1 cellular context compared by ENCODE assay signal in the genomic region with DNA sequence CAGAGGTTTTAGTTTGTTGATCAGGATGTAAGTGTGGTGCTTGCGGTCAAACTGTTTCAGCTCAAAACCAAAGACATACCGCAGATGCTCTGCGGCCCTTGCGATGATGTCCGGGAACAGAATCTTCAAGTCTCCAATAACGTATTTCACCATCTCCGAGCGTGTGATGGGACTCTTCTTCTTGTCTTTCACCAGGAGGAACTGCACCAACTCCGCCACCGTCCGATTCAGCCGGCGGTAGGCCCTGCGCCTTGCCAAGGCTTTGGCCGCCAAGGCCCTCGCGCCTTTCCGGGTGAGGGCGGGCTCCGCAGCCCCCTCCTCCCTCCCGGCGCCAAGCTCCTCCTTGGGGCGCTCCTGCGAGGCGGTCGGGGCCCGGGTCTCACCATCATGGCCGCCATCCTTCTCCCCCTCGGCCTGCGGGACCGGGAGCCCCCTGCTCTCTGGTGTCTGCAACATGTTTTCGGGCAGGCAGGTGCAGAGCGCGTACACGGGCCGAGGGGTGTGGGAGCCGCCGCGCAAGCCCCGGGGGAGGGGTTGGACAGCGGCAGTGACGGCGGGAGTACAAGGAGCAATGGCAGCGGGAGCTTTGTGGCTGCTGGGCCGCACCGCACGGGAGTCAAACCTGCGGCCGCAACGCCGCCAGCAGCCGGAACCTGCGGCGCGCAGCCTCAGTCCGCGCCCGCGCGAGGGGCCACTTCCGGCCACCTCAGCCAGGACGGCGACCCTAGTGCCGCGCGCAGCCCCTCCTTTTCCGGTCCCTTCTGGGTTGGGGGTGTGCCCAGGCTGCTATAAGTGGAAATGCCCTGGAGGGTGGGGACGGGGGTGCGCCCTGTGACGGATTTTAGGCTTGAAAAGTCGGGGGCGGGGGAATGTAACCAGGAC.
TF ChIP-seq lines count a peak whose summit lies in the region.

A gene with protein sequence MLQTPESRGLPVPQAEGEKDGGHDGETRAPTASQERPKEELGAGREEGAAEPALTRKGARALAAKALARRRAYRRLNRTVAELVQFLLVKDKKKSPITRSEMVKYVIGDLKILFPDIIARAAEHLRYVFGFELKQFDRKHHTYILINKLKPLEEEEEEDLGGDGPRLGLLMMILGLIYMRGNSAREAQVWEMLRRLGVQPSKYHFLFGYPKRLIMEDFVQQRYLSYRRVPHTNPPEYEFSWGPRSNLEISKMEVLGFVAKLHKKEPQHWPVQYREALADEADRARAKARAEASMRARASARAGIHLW (minus strand): TSS at position 699 of the 882 bp plus-strand sequence. CDS start 243 bp downstream, at position 456.

TF ChIP-seq in HepG2, 621 proteins besides CTCF, POLR2A, EP300 and RAD21 (continued from another document and continues in another):
- TF ChIP-seq, protein P1, sequence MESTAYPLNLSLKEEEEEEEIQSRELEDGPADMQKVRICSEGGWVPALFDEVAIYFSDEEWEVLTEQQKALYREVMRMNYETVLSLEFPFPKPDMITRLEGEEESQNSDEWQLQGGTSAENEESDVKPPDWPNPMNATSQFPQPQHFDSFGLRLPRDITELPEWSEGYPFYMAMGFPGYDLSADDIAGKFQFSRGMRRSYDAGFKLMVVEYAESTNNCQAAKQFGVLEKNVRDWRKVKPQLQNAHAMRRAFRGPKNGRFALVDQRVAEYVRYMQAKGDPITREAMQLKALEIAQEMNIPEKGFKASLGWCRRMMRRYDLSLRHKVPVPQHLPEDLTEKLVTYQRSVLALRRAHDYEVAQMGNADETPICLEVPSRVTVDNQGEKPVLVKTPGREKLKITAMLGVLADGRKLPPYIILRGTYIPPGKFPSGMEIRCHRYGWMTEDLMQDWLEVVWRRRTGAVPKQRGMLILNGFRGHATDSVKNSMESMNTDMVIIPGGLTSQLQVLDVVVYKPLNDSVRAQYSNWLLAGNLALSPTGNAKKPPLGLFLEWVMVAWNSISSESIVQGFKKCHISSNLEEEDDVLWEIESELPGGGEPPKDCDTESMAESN (CRISPR knock-in tag; conservative IDR thresholded peaks at IDR 0.05): peak; percentile 85
- TF ChIP-seq, protein P2, sequence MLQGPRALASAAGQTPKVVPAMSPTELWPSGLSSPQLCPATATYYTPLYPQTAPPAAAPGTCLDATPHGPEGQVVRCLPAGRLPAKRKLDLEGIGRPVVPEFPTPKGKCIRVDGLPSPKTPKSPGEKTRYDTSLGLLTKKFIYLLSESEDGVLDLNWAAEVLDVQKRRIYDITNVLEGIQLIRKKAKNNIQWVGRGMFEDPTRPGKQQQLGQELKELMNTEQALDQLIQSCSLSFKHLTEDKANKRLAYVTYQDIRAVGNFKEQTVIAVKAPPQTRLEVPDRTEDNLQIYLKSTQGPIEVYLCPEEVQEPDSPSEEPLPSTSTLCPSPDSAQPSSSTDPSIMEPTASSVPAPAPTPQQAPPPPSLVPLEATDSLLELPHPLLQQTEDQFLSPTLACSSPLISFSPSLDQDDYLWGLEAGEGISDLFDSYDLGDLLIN (CRISPR knock-in tag; IDR thresholded peaks at IDR 0.05; ENCODE audit: borderline replicate concordance): no peak
- TF ChIP-seq KLF12 (CRISPR knock-in tag; IDR thresholded peaks at IDR 0.05; ENCODE audit: borderline replicate concordance) (no peak), JARID2 (CRISPR knock-in tag; IDR thresholded peaks at IDR 0.05; ENCODE audit: insufficient replicate concordance) (no peak), ZNF724P (CRISPR knock-in tag; IDR thresholded peaks at IDR 0.05; ENCODE audit: borderline replicate concordance) (peak; percentile 73; the same call in 1 of the 2 replicates), CHCHD3 (CRISPR knock-in tag; IDR thresholded peaks at IDR 0.05) (no peak), ZNF605 (CRISPR knock-in tag; IDR thresholded peaks at IDR 0.05) (peak; percentile 85), POGZ (CRISPR knock-in tag; IDR thresholded peaks at IDR 0.05) (peak; percentile 54), NCOA2 (CRISPR knock-in tag; IDR thresholded peaks at IDR 0.05) (peak; percentile 41), KAT8 (CRISPR knock-in tag; IDR thresholded peaks at IDR 0.05) (peak; percentile 84), POLR2G (IDR thresholded peaks at IDR 0.05; ENCODE audit: low read depth, low read length) (peak; percentile 94), ZNF792 (CRISPR knock-in tag; IDR thresholded peaks at IDR 0.05) (0 out of 2 replicates have a peak, but pooled peaks have one; percentile 7), RNF2 (conservative IDR thresholded peaks at IDR 0.05; ENCODE audit: low read depth) (0 out of 2 replicates have a peak, but pooled peaks have one; percentile 73), ZNF629 (CRISPR knock-in tag; conservative IDR thresholded peaks at IDR 0.05) (peak; percentile 26; the same call in 1 of the 2 replicates), JUNB (CRISPR knock-in tag; IDR thresholded peaks at IDR 0.05; ENCODE audit: borderline replicate concordance) (no peak), ZFP41 (CRISPR knock-in tag; IDR thresholded peaks at IDR 0.05; ENCODE audit: borderline replicate concordance) (peak; percentile 81; the same call in 1 of the 2 replicates), MZF1 (CRISPR knock-in tag; IDR thresholded peaks at IDR 0.05; ENCODE audit: borderline replicate concordance) (no peak), ZNF772 (CRISPR knock-in tag; IDR thresholded peaks at IDR 0.05) (peak; percentile 87; the same call in 1 of the 2 replicates), ZSCAN31 (CRISPR knock-in tag; IDR thresholded peaks at IDR 0.05; ENCODE audit: low read depth) (peak; percentile 91), ZNF367 (CRISPR knock-in tag; IDR thresholded peaks at IDR 0.05; ENCODE audit: borderline replicate concordance) (no peak), ARNT2 (CRISPR knock-in tag; IDR thresholded peaks at IDR 0.05; ENCODE audit: low read depth) (peak; percentile 92), RBM39 (IDR thresholded peaks at IDR 0.05; ENCODE audit: low read depth, low read length, poor library complexity, severe bottlenecking) (peak; percentile 82), STAG1 (CRISPR knock-in tag; IDR thresholded peaks at IDR 0.05) (no peak), REPIN1 (CRISPR knock-in tag; IDR thresholded peaks at IDR 0.05; ENCODE audit: borderline replicate concordance, low read depth) (peak; percentile 89; the same call in 1 of the 2 replicates), ZNF230 (CRISPR knock-in tag; IDR thresholded peaks at IDR 0.05) (peak; percentile 76; the same call in 1 of the 2 replicates), HOXD1 (CRISPR knock-in tag; IDR thresholded peaks at IDR 0.05) (peak; percentile 65), ETV6 (CRISPR knock-in tag; conservative IDR thresholded peaks at IDR 0.05) (0 out of 2 replicates have a peak, but pooled peaks have one; percentile 60), CHD2 (IDR thresholded peaks at IDR 0.05; ENCODE audit: low read depth, low read length) (no peak), ZSCAN22 (CRISPR knock-in tag; IDR thresholded peaks at IDR 0.05) (no peak)
- TF ChIP-seq, protein P3, sequence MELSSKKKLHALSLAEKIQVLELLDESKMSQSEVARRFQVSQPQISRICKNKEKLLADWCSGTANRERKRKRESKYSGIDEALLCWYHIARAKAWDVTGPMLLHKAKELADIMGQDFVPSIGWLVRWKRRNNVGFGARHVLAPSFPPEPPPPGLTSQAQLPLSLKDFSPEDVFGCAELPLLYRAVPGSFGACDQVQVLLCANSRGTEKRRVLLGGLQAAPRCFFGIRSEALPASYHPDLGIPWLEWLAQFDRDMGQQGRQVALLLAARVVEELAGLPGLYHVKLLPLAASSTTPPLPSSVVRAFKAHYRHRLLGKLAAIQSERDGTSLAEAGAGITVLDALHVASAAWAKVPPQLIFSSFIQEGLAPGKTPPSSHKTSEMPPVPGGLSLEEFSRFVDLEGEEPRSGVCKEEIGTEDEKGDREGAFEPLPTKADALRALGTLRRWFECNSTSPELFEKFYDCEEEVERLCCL (CRISPR knock-in tag; IDR thresholded peaks at IDR 0.05; ENCODE audit: borderline replicate concordance): 0 out of 2 replicates have a peak, but pooled peaks have one; percentile 12
- TF ChIP-seq, protein P4, sequence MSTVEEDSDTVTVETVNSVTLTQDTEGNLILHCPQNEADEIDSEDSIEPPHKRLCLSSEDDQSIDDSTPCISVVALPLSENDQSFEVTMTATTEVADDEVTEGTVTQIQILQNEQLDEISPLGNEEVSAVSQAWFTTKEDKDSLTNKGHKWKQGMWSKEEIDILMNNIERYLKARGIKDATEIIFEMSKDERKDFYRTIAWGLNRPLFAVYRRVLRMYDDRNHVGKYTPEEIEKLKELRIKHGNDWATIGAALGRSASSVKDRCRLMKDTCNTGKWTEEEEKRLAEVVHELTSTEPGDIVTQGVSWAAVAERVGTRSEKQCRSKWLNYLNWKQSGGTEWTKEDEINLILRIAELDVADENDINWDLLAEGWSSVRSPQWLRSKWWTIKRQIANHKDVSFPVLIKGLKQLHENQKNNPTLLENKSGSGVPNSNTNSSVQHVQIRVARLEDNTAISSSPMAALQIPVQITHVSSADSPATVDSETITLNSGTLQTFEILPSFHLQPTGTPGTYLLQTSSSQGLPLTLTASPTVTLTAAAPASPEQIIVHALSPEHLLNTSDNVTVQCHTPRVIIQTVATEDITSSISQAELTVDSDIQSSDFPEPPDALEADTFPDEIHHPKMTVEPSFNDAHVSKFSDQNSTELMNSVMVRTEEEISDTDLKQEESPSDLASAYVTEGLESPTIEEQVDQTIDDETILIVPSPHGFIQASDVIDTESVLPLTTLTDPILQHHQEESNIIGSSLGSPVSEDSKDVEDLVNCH (CRISPR knock-in tag; IDR thresholded peaks at IDR 0.05): no peak
- TF ChIP-seq, protein P5, sequence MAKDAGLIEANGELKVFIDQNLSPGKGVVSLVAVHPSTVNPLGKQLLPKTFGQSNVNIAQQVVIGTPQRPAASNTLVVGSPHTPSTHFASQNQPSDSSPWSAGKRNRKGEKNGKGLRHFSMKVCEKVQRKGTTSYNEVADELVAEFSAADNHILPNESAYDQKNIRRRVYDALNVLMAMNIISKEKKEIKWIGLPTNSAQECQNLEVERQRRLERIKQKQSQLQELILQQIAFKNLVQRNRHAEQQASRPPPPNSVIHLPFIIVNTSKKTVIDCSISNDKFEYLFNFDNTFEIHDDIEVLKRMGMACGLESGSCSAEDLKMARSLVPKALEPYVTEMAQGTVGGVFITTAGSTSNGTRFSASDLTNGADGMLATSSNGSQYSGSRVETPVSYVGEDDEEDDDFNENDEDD (CRISPR knock-in tag; IDR thresholded peaks at IDR 0.05; ENCODE audit: borderline replicate concordance): no peak
- TF ChIP-seq, protein P6, sequence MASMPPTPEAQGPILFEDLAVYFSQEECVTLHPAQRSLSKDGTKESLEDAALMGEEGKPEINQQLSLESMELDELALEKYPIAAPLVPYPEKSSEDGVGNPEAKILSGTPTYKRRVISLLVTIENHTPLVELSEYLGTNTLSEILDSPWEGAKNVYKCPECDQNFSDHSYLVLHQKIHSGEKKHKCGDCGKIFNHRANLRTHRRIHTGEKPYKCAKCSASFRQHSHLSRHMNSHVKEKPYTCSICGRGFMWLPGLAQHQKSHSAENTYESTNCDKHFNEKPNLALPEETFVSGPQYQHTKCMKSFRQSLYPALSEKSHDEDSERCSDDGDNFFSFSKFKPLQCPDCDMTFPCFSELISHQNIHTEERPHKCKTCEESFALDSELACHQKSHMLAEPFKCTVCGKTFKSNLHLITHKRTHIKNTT (CRISPR knock-in tag; IDR thresholded peaks at IDR 0.05): no peak
- TF ChIP-seq, protein P7, sequence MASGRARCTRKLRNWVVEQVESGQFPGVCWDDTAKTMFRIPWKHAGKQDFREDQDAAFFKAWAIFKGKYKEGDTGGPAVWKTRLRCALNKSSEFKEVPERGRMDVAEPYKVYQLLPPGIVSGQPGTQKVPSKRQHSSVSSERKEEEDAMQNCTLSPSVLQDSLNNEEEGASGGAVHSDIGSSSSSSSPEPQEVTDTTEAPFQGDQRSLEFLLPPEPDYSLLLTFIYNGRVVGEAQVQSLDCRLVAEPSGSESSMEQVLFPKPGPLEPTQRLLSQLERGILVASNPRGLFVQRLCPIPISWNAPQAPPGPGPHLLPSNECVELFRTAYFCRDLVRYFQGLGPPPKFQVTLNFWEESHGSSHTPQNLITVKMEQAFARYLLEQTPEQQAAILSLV (CRISPR knock-in tag; IDR thresholded peaks at IDR 0.05; ENCODE audit: borderline replicate concordance): peak; percentile 63
- TF ChIP-seq, protein P8, sequence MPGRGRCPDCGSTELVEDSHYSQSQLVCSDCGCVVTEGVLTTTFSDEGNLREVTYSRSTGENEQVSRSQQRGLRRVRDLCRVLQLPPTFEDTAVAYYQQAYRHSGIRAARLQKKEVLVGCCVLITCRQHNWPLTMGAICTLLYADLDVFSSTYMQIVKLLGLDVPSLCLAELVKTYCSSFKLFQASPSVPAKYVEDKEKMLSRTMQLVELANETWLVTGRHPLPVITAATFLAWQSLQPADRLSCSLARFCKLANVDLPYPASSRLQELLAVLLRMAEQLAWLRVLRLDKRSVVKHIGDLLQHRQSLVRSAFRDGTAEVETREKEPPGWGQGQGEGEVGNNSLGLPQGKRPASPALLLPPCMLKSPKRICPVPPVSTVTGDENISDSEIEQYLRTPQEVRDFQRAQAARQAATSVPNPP (CRISPR knock-in tag; IDR thresholded peaks at IDR 0.05): 0 out of 2 replicates have a peak, but pooled peaks have one; percentile 55
- TF ChIP-seq, protein P9, sequence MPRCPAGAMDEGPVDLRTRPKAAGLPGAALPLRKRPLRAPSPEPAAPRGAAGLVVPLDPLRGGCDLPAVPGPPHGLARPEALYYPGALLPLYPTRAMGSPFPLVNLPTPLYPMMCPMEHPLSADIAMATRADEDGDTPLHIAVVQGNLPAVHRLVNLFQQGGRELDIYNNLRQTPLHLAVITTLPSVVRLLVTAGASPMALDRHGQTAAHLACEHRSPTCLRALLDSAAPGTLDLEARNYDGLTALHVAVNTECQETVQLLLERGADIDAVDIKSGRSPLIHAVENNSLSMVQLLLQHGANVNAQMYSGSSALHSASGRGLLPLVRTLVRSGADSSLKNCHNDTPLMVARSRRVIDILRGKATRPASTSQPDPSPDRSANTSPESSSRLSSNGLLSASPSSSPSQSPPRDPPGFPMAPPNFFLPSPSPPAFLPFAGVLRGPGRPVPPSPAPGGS (CRISPR knock-in tag; IDR thresholded peaks at IDR 0.05): peak; percentile 92; the same call in 1 of the 2 replicates
- TF ChIP-seq, protein P10, sequence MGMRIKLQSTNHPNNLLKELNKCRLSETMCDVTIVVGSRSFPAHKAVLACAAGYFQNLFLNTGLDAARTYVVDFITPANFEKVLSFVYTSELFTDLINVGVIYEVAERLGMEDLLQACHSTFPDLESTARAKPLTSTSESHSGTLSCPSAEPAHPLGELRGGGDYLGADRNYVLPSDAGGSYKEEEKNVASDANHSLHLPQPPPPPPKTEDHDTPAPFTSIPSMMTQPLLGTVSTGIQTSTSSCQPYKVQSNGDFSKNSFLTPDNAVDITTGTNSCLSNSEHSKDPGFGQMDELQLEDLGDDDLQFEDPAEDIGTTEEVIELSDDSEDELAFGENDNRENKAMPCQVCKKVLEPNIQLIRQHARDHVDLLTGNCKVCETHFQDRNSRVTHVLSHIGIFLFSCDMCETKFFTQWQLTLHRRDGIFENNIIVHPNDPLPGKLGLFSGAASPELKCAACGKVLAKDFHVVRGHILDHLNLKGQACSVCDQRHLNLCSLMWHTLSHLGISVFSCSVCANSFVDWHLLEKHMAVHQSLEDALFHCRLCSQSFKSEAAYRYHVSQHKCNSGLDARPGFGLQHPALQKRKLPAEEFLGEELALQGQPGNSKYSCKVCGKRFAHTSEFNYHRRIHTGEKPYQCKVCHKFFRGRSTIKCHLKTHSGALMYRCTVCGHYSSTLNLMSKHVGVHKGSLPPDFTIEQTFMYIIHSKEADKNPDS (CRISPR knock-in tag; IDR thresholded peaks at IDR 0.05): no peak; the same call in 1 of the 2 replicates
